In the genomic region with DNA sequence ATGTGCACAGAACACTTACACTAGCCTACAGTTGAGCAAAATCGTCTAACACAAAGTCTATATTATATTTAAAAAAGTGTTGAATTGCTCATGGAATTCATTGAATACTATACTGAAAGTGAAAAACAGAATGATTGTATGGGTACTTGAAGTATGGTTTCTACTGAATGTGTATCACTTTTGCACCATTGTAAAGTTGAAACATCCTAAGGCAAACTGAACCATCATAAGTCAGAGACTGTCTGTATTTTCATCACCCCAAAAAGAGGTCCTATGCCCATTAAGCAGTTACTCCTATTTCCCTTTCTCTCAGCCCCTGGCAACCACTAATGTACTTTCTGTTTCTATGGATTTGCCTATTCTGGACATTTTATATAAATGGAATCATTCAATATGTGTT, we compare ENCODE assay signal across 14 cellular contexts. TPM values are rescaled to one million over a fixed set of nuclear protein-coding genes. Genes with fewer than 3 reads are reported as not detected.
DNase-seq lines count a peak whose midpoint lies in the region; ATAC-seq and TF ChIP-seq lines count a peak whose summit lies in the region.
"Had no signal": no experiment of that assay in that cellular context is flagged by ENCODE, and none has a peak within 500 bp of the region (broad histone marks: within the 10 kb centered on the region; RNA-seq: fewer than 3 reads in every experiment).

No MANE protein-coding gene starts in this region.

- no peak for TF ChIP-seq CTCF in A673 (conservative IDR thresholded peaks at IDR 0.05; ENCODE audit: low read depth, low read length)
- TF ChIP-seq CTCF in HCT116 (IDR thresholded peaks at IDR 0.05 in 2 of 3, conservative IDR thresholded peaks at IDR 0.05 in 1 of 3; ENCODE audit: borderline replicate concordance in 1 of 3, insufficient read depth in 1 of 3, low read depth in 2 of 3, low read length in 2 of 3): no peak
- TF ChIP-seq CTCF in natural killer cell (IDR thresholded peaks at IDR 0.05): no peak

- no peaks in the 10 kb centered on the region for H4K20me1 ChIP-seq in HCT116 (ENCODE audit: insufficient read depth)
- H4K20me1 ChIP-seq in GM23248 (ENCODE audit: insufficient read depth): no peaks in the 10 kb centered on the region

- CTCF ChIA-PET in A673 (lab: Charles Lee) (no interaction called here), HCT116 (lab: Charles Lee) (no interaction called here)

- DNase-seq in A673 (ENCODE audit: low spot score) (no peak), HCT116 (ENCODE audit: low read depth, low spot score) (no peak), natural killer cell (no peak), putamen (ENCODE audit: low spot score) (no peak), NCI-H2196 treated with DMSO at 0.1 percent for 48 hours (lab: John Stamatoyannopoulos, UW; ENCODE audit: unreplicated experiment) (no peak), HCEC 1CT (no peak), GM23248 (no peak)
- DNase-seq in activated T-helper 2 cell treated with anti-CD3 and anti-CD28 coated beads, Interferon-gamma antibody, Interleukin-2, Interleukin-4, amounts not matched to agents 10 μg/mL and 5 μg/mL and 100 μg/mL, durations not matched to agents 14 hours and 24 hours and 36 hours (ENCODE audit: low spot score): no peak
- DNase-seq: C1 segment of cervical spinal cord, cerebellar nuclear complex, NCI-H1694 treated with DMSO at 0.1 percent for 48 hours, NCI-H526 treated with DMSO at 0.1 percent for 48 hours, pancreas had no signal

- RAD21 ChIA-PET in HCT116 (lab: Charles Lee; ENCODE audit: low non-redundant PET in 1 of 2, low total read pairs in 2 of 2, uncharacterized antibody in 2 of 2, unreplicated experiment in 2 of 2): no interaction called here

- POLR2A ChIA-PET in A673 (lab: Charles Lee; ENCODE audit: low non-redundant PET): no interaction called here
- POLR2A ChIA-PET in HCT116 (lab: Charles Lee): no interaction called here

- no peak for ATAC-seq in HCT116
- ATAC-seq in natural killer cell: no peak
- ATAC-seq: left lobe of liver, pancreas had no signal

- no peaks in the 10 kb centered on the region for H3K27me3 Mint-ChIP-seq in activated T-helper 2 cell treated with anti-CD3 and anti-CD28 coated beads, Interferon-gamma antibody, Interleukin-2, Interleukin-4, amounts not matched to agents 10 μg/mL and 5 μg/mL and 100 μg/mL, durations not matched to agents 14 hours and 24 hours and 36 hours (ENCODE audit: low read depth)
- no peaks in the 10 kb centered on the region for H3K27me3 Mint-ChIP-seq in natural killer cell (ENCODE audit: low read depth in 2 of 2)

- H3K9me3 ChIP-seq in A673 (ENCODE audit: low read depth, low read length, poor library complexity, severe bottlenecking) (no peaks in the 10 kb centered on the region), HCT116 (ENCODE audit: control insufficient read depth in 1 of 2, insufficient read depth in 1 of 2, low read depth in 1 of 2, low read length in 2 of 2) (no peaks in the 10 kb centered on the region), GM23248 (ENCODE audit: low read depth) (no peaks in the 10 kb centered on the region)
- H3K9me3 ChIP-seq: pancreas had no signal

- H3K9ac ChIP-seq in HCT116 (ENCODE audit: low read length) (no peak overlapping the region), GM23248 (no peak overlapping the region)

- TF ChIP-seq RAD21 in HCT116 (IDR thresholded peaks at IDR 0.05; ENCODE audit: low read depth): no peak

- H3K4me2 ChIP-seq in HCT116 (ENCODE audit: low read length): peak overlapping the region; percentile 75; the same call in 1 of the 2 replicates
- H3K4me2 ChIP-seq in GM23248 (ENCODE audit: unreplicated experiment): no peak overlapping the region

- peak overlapping the region; percentile 71 for H3K27ac Mint-ChIP-seq in activated T-helper 2 cell treated with anti-CD3 and anti-CD28 coated beads, Interferon-gamma antibody, Interleukin-2, Interleukin-4, amounts not matched to agents 10 μg/mL and 5 μg/mL and 100 μg/mL, durations not matched to agents 14 hours and 24 hours and 36 hours
- peak overlapping the region; percentile 82 to 95 for H3K27ac Mint-ChIP-seq in natural killer cell

- intact Hi-C loops in A673 (cut with micrococcal nuclease; ENCODE audit: unreplicated experiment) (loop anchor here (5.0 kb wide), 1 partner anchor 138 kb away; no protein-coding TSS in a partner anchor), HCT116 (cut with micrococcal nuclease) (no loop called here), natural killer cell (cut with micrococcal nuclease) (loop anchor here (2.0 to 5.0 kb wide), 3 partner anchors 108 to 193 kb away; no protein-coding TSS in a partner anchor)
- intact Hi-C loops in activated T-helper 2 cell treated with anti-CD3 and anti-CD28 coated beads, Interferon-gamma antibody, Interleukin-2, Interleukin-4, amounts not matched to agents 10 μg/mL and 5 μg/mL and 100 μg/mL, durations not matched to agents 14 hours and 24 hours and 36 hours (cut with micrococcal nuclease): loop anchor here (2.0 to 5.0 kb wide), 7 partner anchors 63 to 623 kb away; partner anchors contain the start of gene RPAP3

- H3K4me3 ChIP-seq in A673 (ENCODE audit: low read depth, low read length, poor library complexity, severe bottlenecking): no peak overlapping the region
- H3K4me3 ChIP-seq in HCT116 (replicated peaks in 1 of 2; ENCODE audit: low read depth in 1 of 2, low read length in 2 of 2): no peak overlapping the region
- H3K4me3 ChIP-seq in GM23248: no peak overlapping the region
- H3K4me3 ChIP-seq: pancreas had no signal

- H3K4me3 Mint-ChIP-seq in activated T-helper 2 cell treated with anti-CD3 and anti-CD28 coated beads, Interferon-gamma antibody, Interleukin-2, Interleukin-4, amounts not matched to agents 10 μg/mL and 5 μg/mL and 100 μg/mL, durations not matched to agents 14 hours and 24 hours and 36 hours (ENCODE audit: low read depth): no peak overlapping the region
- H3K4me3 Mint-ChIP-seq in natural killer cell: no peak overlapping the region

- TF ChIP-seq POLR2A in HCT116 (IDR thresholded peaks at IDR 0.05; ENCODE audit: borderline replicate concordance, extremely low read depth, insufficient read depth, insufficient read length): no peak

- BruUV-seq in A673 (replicated peaks; lab: Mats Ljungman, UMichigan): no TSS peak
- no TSS peak for BruUV-seq in HCT116 (replicated peaks; lab: Mats Ljungman, UMichigan)

- H3K4me1 ChIP-seq in A673 (ENCODE audit: insufficient read depth, low read length, poor library complexity, severe bottlenecking): peaks cover 74% of the 10 kb centered on the region
- H3K4me1 ChIP-seq in HCT116 (ENCODE audit: control insufficient read depth in 1 of 2, insufficient read depth in 2 of 2, low read length in 2 of 2): peaks cover 16 to 66% of the 10 kb centered on the region in 2 experiments
- peaks cover 77% of the 10 kb centered on the region for H3K4me1 ChIP-seq in GM23248 (ENCODE audit: insufficient read depth)

- H2AFZ ChIP-seq in HCT116 (ENCODE audit: low read depth, low read length, poor library complexity, severe bottlenecking): no peak overlapping the region
- H2AFZ ChIP-seq in GM23248: no peak overlapping the region

- H3K36me3 ChIP-seq in A673 (ENCODE audit: insufficient read depth, low read length, poor library complexity, severe bottlenecking) (no peaks in the 10 kb centered on the region), HCT116 (ENCODE audit: control insufficient read depth in 1 of 2, insufficient read depth in 2 of 2, low read length in 2 of 2) (no peaks in the 10 kb centered on the region), GM23248 (ENCODE audit: low read depth) (no peaks in the 10 kb centered on the region)
- H3K36me3 ChIP-seq: pancreas had no signal

- H3K36me3 Mint-ChIP-seq in activated T-helper 2 cell treated with anti-CD3 and anti-CD28 coated beads, Interferon-gamma antibody, Interleukin-2, Interleukin-4, amounts not matched to agents 10 μg/mL and 5 μg/mL and 100 μg/mL, durations not matched to agents 14 hours and 24 hours and 36 hours (ENCODE audit: low read depth): peaks cover 17% of the 10 kb centered on the region
- no peaks in the 10 kb centered on the region for H3K36me3 Mint-ChIP-seq in natural killer cell

- WGBS in GM23248 (ENCODE audit: low coverage in 1 of 2, low lambda C conversion rate in 2 of 2, missing lambda C conversion rate in 2 of 2), 2 experiments: 91 to 100% methylated on average over 1 of the region's 1 CpG

- H3K27ac ChIP-seq in A673 (ENCODE audit: low read depth, low read length, poor library complexity, severe bottlenecking) (peak overlapping the region; percentile 76), HCT116 (ENCODE audit: low read depth, low read length) (no peak overlapping the region), GM23248 (no peak overlapping the region)
- H3K27ac ChIP-seq: pancreas had no signal

- H3K9me3 Mint-ChIP-seq in activated T-helper 2 cell treated with anti-CD3 and anti-CD28 coated beads, Interferon-gamma antibody, Interleukin-2, Interleukin-4, amounts not matched to agents 10 μg/mL and 5 μg/mL and 100 μg/mL, durations not matched to agents 14 hours and 24 hours and 36 hours: no peaks in the 10 kb centered on the region
- H3K9me3 Mint-ChIP-seq in natural killer cell: no peaks in the 10 kb centered on the region

- peaks cover 57% of the 10 kb centered on the region for H3K4me1 Mint-ChIP-seq in activated T-helper 2 cell treated with anti-CD3 and anti-CD28 coated beads, Interferon-gamma antibody, Interleukin-2, Interleukin-4, amounts not matched to agents 10 μg/mL and 5 μg/mL and 100 μg/mL, durations not matched to agents 14 hours and 24 hours and 36 hours (ENCODE audit: low read depth)
- H3K4me1 Mint-ChIP-seq in natural killer cell: peaks cover 63 to 64% of the 10 kb centered on the region in 2 donors

- in situ Hi-C loops in GM23248 (cut with MboI): no loop called here

- no peaks in the 10 kb centered on the region for H3K27me3 ChIP-seq in A673 (replicated peaks; ENCODE audit: insufficient read depth, low read depth, low read length, poor library complexity)
- no peaks in the 10 kb centered on the region for H3K27me3 ChIP-seq in HCT116 (ENCODE audit: insufficient read depth, low read length)
- H3K27me3 ChIP-seq in GM23248 (replicated peaks; ENCODE audit: insufficient read depth): no peaks in the 10 kb centered on the region
- H3K27me3 ChIP-seq: pancreas had no signal

- peaks cover 52% of the 10 kb centered on the region for H3F3A ChIP-seq in GM23248 (ENCODE audit: insufficient read depth)

- no peaks in the 10 kb centered on the region for H3K9me2 ChIP-seq in HCT116 (ENCODE audit: insufficient read depth)
- no peaks in the 10 kb centered on the region for H3K9me2 ChIP-seq in GM23248 (ENCODE audit: insufficient read depth)

- no peaks in the 10 kb centered on the region for H3K79me2 ChIP-seq in HCT116 (ENCODE audit: insufficient read depth, low read length)
- no peaks in the 10 kb centered on the region for H3K79me2 ChIP-seq in GM23248 (ENCODE audit: insufficient read depth)

RNA-seq across cellular contexts. Expression of gene AMIGO2, which starts 4.4 kb away (rescaled TPM):
- total RNA-seq in A673 (2021) (10.9 and 16.7 TPM in 2 replicates), HCT116 (2021; ENCODE audit: unreplicated experiment) (0.96 TPM), natural killer cell (1 to 10 TPM; 8.0 to 9.9 (median 8.1) TPM)
- polyA plus RNA-seq in HCT116 (2012): 0.71 and 0.77 TPM in 2 replicates
- 10.7 and 11.1 TPM in 2 replicates for total RNA-seq in activated T-helper 2 cell treated with anti-CD3 and anti-CD28 coated beads, Interferon-gamma antibody, Interleukin-2, Interleukin-4, amounts not matched to agents 10 μg/mL and 5 μg/mL and 100 μg/mL, durations not matched to agents 14 hours and 24 hours and 36 hours
- 25.7 and 29.9 TPM in 2 replicates for total RNA-seq in GM23248 (2014; rRNA removed; shearing (Covaris generic))
- polyA plus RNA-seq in GM23248 (2016; fragmentation: Nextera tagmentation; extraction: Ambion mirVana): 19.6 and 20.5 TPM in 2 replicates

RNA-seq across cellular contexts. Expression of gene PCED1B, which starts 4.8 kb away (rescaled TPM):
- total RNA-seq in A673 (2021) (2.1 and 3.1 TPM in 2 replicates), HCT116 (2021; ENCODE audit: unreplicated experiment) (0.86 TPM), natural killer cell (10 to 100 TPM; 30.2 to 35.9 (median 33.3) TPM)
- 0.53 and 1.2 TPM in 2 replicates for polyA plus RNA-seq in HCT116 (2012)
- total RNA-seq in activated T-helper 2 cell treated with anti-CD3 and anti-CD28 coated beads, Interferon-gamma antibody, Interleukin-2, Interleukin-4, amounts not matched to agents 10 μg/mL and 5 μg/mL and 100 μg/mL, durations not matched to agents 14 hours and 24 hours and 36 hours: 49.9 and 50.4 TPM in 2 replicates
- 2.9 and 3.5 TPM in 2 replicates for total RNA-seq in GM23248 (2014; rRNA removed; shearing (Covaris generic))
- 2.7 and 3.6 TPM in 2 replicates for polyA plus RNA-seq in GM23248 (2016; fragmentation: Nextera tagmentation; extraction: Ambion mirVana)
